In the genomic region with DNA sequence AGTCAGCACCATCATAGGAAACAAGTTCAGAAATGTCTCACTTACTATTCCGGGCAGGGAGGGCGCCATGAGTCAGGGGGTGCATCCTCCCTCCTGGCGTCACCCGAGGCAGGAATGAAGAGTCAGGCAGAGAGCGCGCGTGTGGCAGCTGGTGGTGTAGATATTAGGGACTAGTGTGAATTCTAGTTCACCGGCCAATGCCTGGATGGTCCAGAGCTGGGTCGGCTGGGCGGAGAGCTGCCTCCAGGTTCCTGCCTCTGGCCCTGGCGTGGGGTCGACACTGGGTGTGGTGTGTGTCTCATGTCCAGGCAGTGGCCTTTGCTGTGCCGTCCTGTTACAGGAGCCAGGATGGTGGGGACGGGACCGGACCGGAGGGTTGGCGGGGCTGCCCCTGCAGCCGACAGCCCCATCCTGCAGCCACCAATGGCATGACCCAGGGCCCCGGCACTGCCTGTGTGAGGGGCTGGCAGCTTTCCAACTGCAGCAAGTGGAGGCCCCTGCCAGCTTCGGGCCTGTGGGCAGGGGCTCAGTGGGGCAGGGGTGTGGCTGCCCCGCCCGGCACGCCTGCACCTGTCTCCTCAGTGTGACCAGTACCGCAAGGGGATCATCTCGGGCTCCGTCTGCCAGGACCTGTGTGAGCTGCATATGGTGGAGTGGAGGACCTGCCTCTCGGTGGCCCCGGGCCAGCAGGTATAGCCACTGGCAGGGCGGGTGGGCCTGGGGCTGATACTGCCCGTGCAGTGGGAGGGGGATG, we compare ENCODE assay signal across 8 cellular contexts. TPM values are rescaled to one million over a fixed set of nuclear protein-coding genes. Genes with fewer than 3 reads are reported as not detected.
DNase-seq lines count a peak whose midpoint lies in the region; ATAC-seq and TF ChIP-seq lines count a peak whose summit lies in the region.
"Had no signal": no experiment of that assay in that cellular context is flagged by ENCODE, and none has a peak within 500 bp of the region (broad histone marks: within the 10 kb centered on the region; RNA-seq: fewer than 3 reads in every experiment).

No MANE protein-coding gene starts in this region.

- peak overlapping the region; percentile 46 for H3K27ac Mint-ChIP-seq in activated T-helper 17 cell treated with anti-CD3 and anti-CD28 coated beads, Interleukin-2, amount 50 U/mL, for 72 hours

- H3K9me3 ChIP-seq in mucosa of descending colon, result no peaks in the 10 kb centered on the region

- H3K9me3 Mint-ChIP-seq in activated T-helper 17 cell treated with anti-CD3 and anti-CD28 coated beads, Interleukin-2, amount 50 U/mL, for 72 hours, result no peaks in the 10 kb centered on the region

- peaks cover 42% of the 10 kb centered on the region for H3K36me3 Mint-ChIP-seq in activated T-helper 17 cell treated with anti-CD3 and anti-CD28 coated beads, Interleukin-2, amount 50 U/mL, for 72 hours (ENCODE audit: low read depth)

- H3K36me3 ChIP-seq in mucosa of descending colon (ENCODE audit: low read depth), result no peaks in the 10 kb centered on the region

- intact Hi-C loops in mucosa of descending colon (cut with DNase I, micrococcal nuclease), result no loop called here

- peak; percentile 74 for DNase-seq in HCEC 1CT
- DNase-seq in mucosa of descending colon, result no peak
- DNase-seq in activated naive CD4-positive, alpha-beta T cell (lab: John Stamatoyannopoulos, UW), result no peak
- DNase-seq in OCI-M1 (lab: John Stamatoyannopoulos, UW), result no peak
- DNase-seq: islet precursor cell, NCI-H1092 treated with DMSO at 0.1 percent for 48 hours had no signal

- H3K4me1 Mint-ChIP-seq in activated T-helper 17 cell treated with anti-CD3 and anti-CD28 coated beads, Interleukin-2, amount 50 U/mL, for 72 hours, result peaks cover 14% of the 10 kb centered on the region

- H3K4me3 ChIP-seq in mucosa of descending colon, result no peak overlapping the region

- ATAC-seq in activated T-helper 17 cell treated with anti-CD3 and anti-CD28 coated beads, Interleukin-2, amount 50 U/mL, for 72 hours (replicated peaks), result peak; percentile 27
- ATAC-seq in mucosa of descending colon, result peak; percentile 3
- no peak for ATAC-seq in GM18873 (IDR thresholded peaks at IDR 0.05; ENCODE audit: low FRiP score, unreplicated experiment)

- H3K4me3 Mint-ChIP-seq in activated T-helper 17 cell treated with anti-CD3 and anti-CD28 coated beads, Interleukin-2, amount 50 U/mL, for 72 hours, result no peak overlapping the region

- no peaks in the 10 kb centered on the region for H3K27me3 Mint-ChIP-seq in activated T-helper 17 cell treated with anti-CD3 and anti-CD28 coated beads, Interleukin-2, amount 50 U/mL, for 72 hours

- peaks cover 12% of the 10 kb centered on the region for H3K4me1 ChIP-seq in mucosa of descending colon (ENCODE audit: low read depth)

- TF ChIP-seq CTCF in mucosa of descending colon (IDR thresholded peaks at IDR 0.05), result no peak

RNA-seq across cellular contexts. Expression of a gene that starts 9.1 kb away (rescaled TPM):
- not detected for total RNA-seq in activated T-helper 17 cell treated with anti-CD3 and anti-CD28 coated beads, Interleukin-2, amount 50 U/mL, for 72 hours
- 1 to 10 TPM; 1.0 to 10.0 (median 2.9) TPM for total RNA-seq in mucosa of descending colon

RNA-seq across cellular contexts. Expression of a gene that starts 21.2 kb away (rescaled TPM):
- 1 to 10 TPM; 1.0 to 1.8 TPM for total RNA-seq in activated T-helper 17 cell treated with anti-CD3 and anti-CD28 coated beads, Interleukin-2, amount 50 U/mL, for 72 hours
- 1 to 10 TPM in 2 of 3 donors, under 1 TPM in 1; 0.12 to 5.1 (median 2.7) TPM for total RNA-seq in mucosa of descending colon

RNA-seq across cellular contexts. Expression of a gene that starts 26.8 kb away (rescaled TPM):
- total RNA-seq in activated T-helper 17 cell treated with anti-CD3 and anti-CD28 coated beads, Interleukin-2, amount 50 U/mL, for 72 hours, result not detected
- total RNA-seq in mucosa of descending colon, result 1 to 10 TPM; 1.0 to 8.5 (median 4.7) TPM

RNA-seq across cellular contexts. Expression of a gene that starts 34.3 kb away (rescaled TPM):
- total RNA-seq in activated T-helper 17 cell treated with anti-CD3 and anti-CD28 coated beads, Interleukin-2, amount 50 U/mL, for 72 hours, result 10 to 100 TPM; 14.6 to 15.6 TPM
- 100 to 1,000 TPM; 113 to 296 (median 152) TPM for total RNA-seq in mucosa of descending colon

RNA-seq across cellular contexts. Expression of a gene that starts 36.5 kb away (rescaled TPM):
- total RNA-seq in activated T-helper 17 cell treated with anti-CD3 and anti-CD28 coated beads, Interleukin-2, amount 50 U/mL, for 72 hours, result not detected
- total RNA-seq in mucosa of descending colon, result not detected
